1 cellular context compared by ENCODE assay signal in the genomic region with DNA sequence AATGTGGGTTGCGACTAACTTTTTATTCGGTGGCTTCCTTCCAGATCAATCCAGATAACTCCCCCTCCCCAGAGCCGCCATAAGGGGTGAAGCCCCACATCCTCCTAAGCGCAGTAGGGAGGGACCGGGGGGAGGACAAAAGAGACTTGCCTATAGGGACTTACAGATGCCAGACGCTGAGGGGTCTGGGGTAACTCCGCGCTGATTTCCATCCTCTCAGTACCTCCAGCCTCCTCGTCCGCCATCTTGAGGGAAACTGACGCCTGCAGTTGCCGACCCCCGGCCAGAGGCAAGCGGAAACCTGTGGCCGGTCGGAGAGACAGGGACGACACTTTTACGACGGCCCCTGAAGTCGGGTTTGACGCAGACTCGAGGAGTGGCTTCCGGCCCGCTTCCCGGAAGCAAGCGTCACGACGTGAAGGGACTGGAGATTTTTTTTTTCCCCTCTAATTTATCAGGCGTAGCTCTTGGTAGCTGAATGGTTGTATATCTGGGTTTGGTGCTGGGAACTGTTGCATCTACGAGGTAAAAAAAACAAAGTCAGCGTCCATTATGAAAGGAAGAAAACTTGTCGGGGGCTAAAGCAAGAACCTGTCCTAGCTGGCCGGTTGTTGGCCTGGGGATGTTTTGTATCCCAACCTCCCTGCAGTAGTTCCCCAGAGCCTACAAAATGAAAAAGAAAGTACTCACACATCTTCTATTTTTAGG.
TF ChIP-seq lines count a peak whose summit lies in the region.

A gene (minus strand): TSS at position 261 of the 708 bp plus-strand sequence. CDS start 16 bp downstream, at position 245.

TF ChIP-seq in liver, 16 proteins besides CTCF, POLR2A, EP300 and RAD21 (continued from another document):
- TF ChIP-seq, protein P1, sequence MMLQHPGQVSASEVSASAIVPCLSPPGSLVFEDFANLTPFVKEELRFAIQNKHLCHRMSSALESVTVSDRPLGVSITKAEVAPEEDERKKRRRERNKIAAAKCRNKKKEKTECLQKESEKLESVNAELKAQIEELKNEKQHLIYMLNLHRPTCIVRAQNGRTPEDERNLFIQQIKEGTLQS (IDR thresholded peaks at IDR 0.05), result no peak
- TF ChIP-seq, protein P2, sequence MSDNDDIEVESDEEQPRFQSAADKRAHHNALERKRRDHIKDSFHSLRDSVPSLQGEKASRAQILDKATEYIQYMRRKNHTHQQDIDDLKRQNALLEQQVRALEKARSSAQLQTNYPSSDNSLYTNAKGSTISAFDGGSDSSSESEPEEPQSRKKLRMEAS (IDR thresholded peaks at IDR 0.05), result peak; percentile 81
- no peak for TF ChIP-seq FOXA2 (IDR thresholded peaks at IDR 0.05)
